Comparison of ENCODE assay signal across 9 cellular contexts in the genomic region with DNA sequence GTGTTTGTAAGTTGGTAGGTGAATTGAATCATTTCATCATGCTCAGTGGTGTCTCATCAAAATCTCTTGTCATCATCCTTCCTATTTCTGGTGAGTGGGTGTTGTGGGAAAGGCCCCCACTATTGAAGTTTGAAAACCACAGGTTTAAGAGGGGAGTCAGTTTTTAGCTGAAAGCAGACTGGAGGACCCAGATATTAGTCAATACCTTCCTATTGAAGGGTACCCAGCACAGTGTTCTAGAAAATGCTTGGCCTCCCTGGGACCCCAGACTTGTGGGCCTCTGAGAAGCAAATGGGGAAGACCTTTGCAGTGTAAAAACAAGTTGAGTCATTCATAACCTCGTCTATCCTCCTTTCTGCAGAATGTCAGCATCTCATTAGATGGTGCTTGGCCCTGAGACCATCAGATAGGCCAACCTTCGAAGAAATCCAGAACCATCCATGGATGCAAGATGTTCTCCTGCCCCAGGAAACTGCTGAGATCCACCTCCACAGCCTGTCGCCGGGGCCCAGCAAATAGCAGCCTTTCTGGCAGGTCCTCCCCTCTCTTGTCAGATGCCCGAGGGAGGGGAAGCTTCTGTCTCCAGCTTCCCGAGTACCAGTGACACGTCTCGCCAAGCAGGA. TPM values are rescaled to one million over a fixed set of nuclear protein-coding genes. Genes with fewer than 3 reads are reported as not detected.
DNase-seq lines count a peak whose midpoint lies in the region; ATAC-seq and TF ChIP-seq lines count a peak whose summit lies in the region.
"Had no signal": no experiment of that assay in that cellular context is flagged by ENCODE, and none has a peak within 500 bp of the region (broad histone marks: within the 10 kb centered on the region; RNA-seq: fewer than 3 reads in every experiment).

No MANE protein-coding gene starts in this region.

- H3K27me3 ChIP-seq in BLaER1 treated with 17β-estradiol and CSF1 and Interleukin-3, amounts not matched to agents 10 nM and 100 nM = peaks cover 0 to 16% (median 6%) of the 10 kb centered on the region in 11 experiments; a peak in 10 of 22 replicates
- H3K27me3 ChIP-seq in sigmoid colon = no peaks in the 10 kb centered on the region

- peak overlapping the region in 8 of 10 experiments; percentile 84 to 99 (median 97); a peak in 15 of 20 replicates for H3K4me3 ChIP-seq in BLaER1 treated with 17β-estradiol and CSF1 and Interleukin-3, amounts not matched to agents 10 nM and 100 nM
- H3K4me3 ChIP-seq in sigmoid colon = peak overlapping the region in 1 of 4 donors; percentile 97

- DNase-seq in T-helper 22 cell (ENCODE audit: low read depth) (peak; percentile 38), amniotic epithelial cell (ENCODE audit: low read depth) (peak; percentile 33), sigmoid colon (no peak), ureter (ENCODE audit: low spot score) (no peak), LoVo (ENCODE audit: low spot score) (no peak)
- DNase-seq: nucleus accumbens had no signal

- H3K4me2 ChIP-seq in BLaER1 treated with 17β-estradiol and CSF1 and Interleukin-3, amounts not matched to agents 10 nM and 100 nM = peak overlapping the region; percentile 92 to 99 (median 95)

- WGBS in sigmoid colon, 2 donors = 55 to 82% methylated on average over 8 of the region's 8 CpGs

- TF ChIP-seq POLR2A in sigmoid colon (IDR thresholded peaks at IDR 0.05) = no peak

- H3K9ac ChIP-seq in BLaER1 treated with 17β-estradiol and CSF1 and Interleukin-3, amounts not matched to agents 10 nM and 100 nM = peak overlapping the region; percentile 89 to 99 (median 95); a peak in 20 of 22 replicates

- H3K36me3 ChIP-seq in BLaER1 treated with 17β-estradiol and CSF1 and Interleukin-3, amounts not matched to agents 10 nM and 100 nM = peaks cover 26 to 66% (median 54%) of the 10 kb centered on the region in 11 experiments
- H3K36me3 ChIP-seq in sigmoid colon = peaks cover 3 to 36% (median 25%) of the 10 kb centered on the region in 4 donors

- intact Hi-C loops in sigmoid colon (cut with DNase I) = loop anchor here (2.0 kb wide), 1 partner anchor 37 kb away; no protein-coding TSS in a partner anchor

- no peak for TF ChIP-seq CTCF in sigmoid colon (IDR thresholded peaks at IDR 0.05)

- ATAC-seq in GM18861 (IDR thresholded peaks at IDR 0.05; ENCODE audit: unreplicated experiment) (no peak), GM18858 (IDR thresholded peaks at IDR 0.05; ENCODE audit: unreplicated experiment) (no peak)

- peaks cover 43 to 76% (median 69%) of the 10 kb centered on the region in 10 experiments for H3K4me1 ChIP-seq in BLaER1 treated with 17β-estradiol and CSF1 and Interleukin-3, amounts not matched to agents 10 nM and 100 nM
- peaks cover 0 to 38% (median 34%) of the 10 kb centered on the region in 4 donors for H3K4me1 ChIP-seq in sigmoid colon

- no peak for TF ChIP-seq EP300 in sigmoid colon (IDR thresholded peaks at IDR 0.05)

- H4K20me1 ChIP-seq in BLaER1 treated with 17β-estradiol and CSF1 and Interleukin-3, amounts not matched to agents 10 nM and 100 nM = peaks cover 0 to 29% (median 18%) of the 10 kb centered on the region in 11 experiments; a peak in 14 of 22 replicates

- peak overlapping the region; percentile 64 to 97 (median 91) for H3K27ac ChIP-seq in BLaER1 treated with 17β-estradiol and CSF1 and Interleukin-3, amounts not matched to agents 10 nM and 100 nM
- peak overlapping the region; percentile 4 to 99 (median 65) for H3K27ac ChIP-seq in sigmoid colon

- H3K9me3 ChIP-seq in BLaER1 treated with 17β-estradiol and CSF1 and Interleukin-3, amounts not matched to agents 10 nM and 100 nM (replicated peaks in 1 of 11) = peaks cover 0 to 11% (median 0%) of the 10 kb centered on the region in 11 experiments; a peak in 3 of 22 replicates
- no peaks in the 10 kb centered on the region for H3K9me3 ChIP-seq in sigmoid colon

RNA-seq across cellular contexts. Expression of a gene that starts 3.7 kb away (rescaled TPM):
- total RNA-seq in sigmoid colon = 100 to 1,000 TPM in 1 of 4 donors, 10 to 100 TPM in 3; 17.1 to 103 (median 30.5) TPM
- polyA plus RNA-seq in sigmoid colon = 10 to 100 TPM; 29.4 to 43.2 (median 40.2) TPM
- 35.0 TPM for total RNA-seq in ureter

Comparison
In these comparisons a context has a peak if more than half of its experiments do, and no peak if none do; other contexts are left out.
1. DNase-seq: peak in T-helper 22 cell (single experiment) and amniotic epithelial cell (single experiment); none in sigmoid colon (single experiment), ureter (single experiment) and LoVo (single experiment).